24 cellular contexts compared by ENCODE assay signal in genomic region chr2:205369813-205370212, GRCh38.
DNase-seq lines count a peak whose midpoint lies in the region; ATAC-seq, FAIRE-seq and TF ChIP-seq lines count a peak whose summit lies in the region.
"Had no signal": no experiment of that assay in that cellular context is flagged by ENCODE, and none has a peak within 500 bp of the region (broad histone marks: within the 10 kb centered on the region; RNA-seq: fewer than 3 reads in every experiment).

No MANE protein-coding gene starts in this region.

- ATAC-seq in heart left ventricle (peak in 2 of 4 donors; percentile 37 to 42), left cardiac atrium (no peak), left ventricle myocardium superior (peak; percentile 62), Right ventricle myocardium inferior (no peak)
- ATAC-seq: A549, GM23338, HCT116 had no signal

- no peak for TF ChIP-seq POLR2A in heart left ventricle (IDR thresholded peaks at IDR 0.05)

- no peak for FAIRE-seq in small intestine (lab: Jason Lieb, UNC)
- FAIRE-seq: A549, GM12891, GM18507 had no signal

- H3K9me3 ChIP-seq in heart left ventricle (no peaks in the 10 kb centered on the region), small intestine (ENCODE audit: control insufficient read depth, low read depth) (no peaks in the 10 kb centered on the region)
- H3K9me3 ChIP-seq: A549; BE2C; BLaER1 treated with 17β-estradiol and CSF1 and Interleukin-3, amounts not matched to agents 10 nM and 100 nM had no signal

- no peak for TF ChIP-seq CTCF in heart left ventricle (IDR thresholded peaks at IDR 0.05)

- no peak overlapping the region for H3K27ac ChIP-seq in heart left ventricle
- H3K27ac ChIP-seq in small intestine (ENCODE audit: low read depth in 1 of 2, low read length in 1 of 2): no peak overlapping the region
- H3K27ac ChIP-seq: A549; BLaER1 treated with 17β-estradiol and CSF1 and Interleukin-3, amounts not matched to agents 10 nM and 100 nM had no signal

- H3K27me3 ChIP-seq in heart left ventricle (no peaks in the 10 kb centered on the region), small intestine (ENCODE audit: control insufficient read depth in 2 of 2, insufficient read depth in 2 of 2, low read length in 2 of 2) (no peaks in the 10 kb centered on the region)
- H3K27me3 ChIP-seq: BE2C; BLaER1 treated with 17β-estradiol and CSF1 and Interleukin-3, amounts not matched to agents 10 nM and 100 nM had no signal

- H3K4me3 ChIP-seq in heart left ventricle (no peak overlapping the region), small intestine (ENCODE audit: low read depth in 1 of 2, low read length in 2 of 2) (no peak overlapping the region)
- H3K4me3 ChIP-seq: A549; BLaER1 treated with 17β-estradiol and CSF1 and Interleukin-3, amounts not matched to agents 10 nM and 100 nM; GM23338 had no signal

- H3K36me3 ChIP-seq in heart left ventricle (no peaks in the 10 kb centered on the region), small intestine (ENCODE audit: control insufficient read depth in 2 of 2, insufficient read depth in 2 of 2, low read length in 2 of 2) (no peaks in the 10 kb centered on the region)
- H3K36me3 ChIP-seq: BE2C; BLaER1 treated with 17β-estradiol and CSF1 and Interleukin-3, amounts not matched to agents 10 nM and 100 nM had no signal

- intact Hi-C loops in heart left ventricle (cut with DNase I) (no loop called here), left cardiac atrium (cut with DNase I) (no loop called here), left ventricle myocardium superior (cut with micrococcal nuclease) (no loop called here), Right ventricle myocardium inferior (cut with DNase I) (no loop called here)

- DNase-seq in heart left ventricle (peak in 3 of 5 donors; percentile 22 to 33 (median 24)), left cardiac atrium (no peak), left ventricle myocardium superior (no peak), Right ventricle myocardium inferior (ENCODE audit: missing footprints) (no peak), small intestine (peak; percentile 72), COLO829 (ENCODE audit: low spot score) (no peak)
- DNase-seq: 8988T; ACHN; AML-193; BE2C; Calu3; CD4-positive, alpha-beta T cell; CD8-positive, alpha-beta memory T cell; COR-L47; DMS53; DMS79 treated with DMSO at 0.1 percent for 48 hours; GF-D8; H9 had no signal

- WGBS in heart left ventricle, 4 donors: 29 to 41% (median 32%) methylated on average over 1 of the region's 1 CpG
- 4 to 21% (median 19%) methylated on average over 1 of the region's 1 CpG for WGBS in small intestine, 3 donors

- H3K4me1 ChIP-seq in heart left ventricle (peaks cover 0 to 9% (median 0%) of the 10 kb centered on the region in 12 donors), small intestine (ENCODE audit: control insufficient read depth in 2 of 2, insufficient read depth in 1 of 2, low read depth in 1 of 2, low read length in 1 of 2) (peaks cover 0 to 3% of the 10 kb centered on the region in 2 donors)
- H3K4me1 ChIP-seq: A549; BE2C; BLaER1 treated with 17β-estradiol and CSF1 and Interleukin-3, amounts not matched to agents 10 nM and 100 nM had no signal

Comparison
In these comparisons a context has a peak if more than half of its experiments do, and no peak if none do; other contexts are left out.
1. DNase-seq: peak in heart left ventricle (3 of 5) and small intestine (single experiment); none in left cardiac atrium (single experiment), left ventricle myocardium superior (single experiment), Right ventricle myocardium inferior (single experiment) and COLO829 (single experiment).